2 cellular contexts compared by ENCODE assay signal in genomic region chr6:13663986-13664385, GRCh38.
TF ChIP-seq lines count a peak whose summit lies in the region.

No MANE protein-coding gene starts in this region.

TF ChIP-seq in WTC11, 78 proteins besides CTCF, POLR2A, EP300 and RAD21:
- TF ChIP-seq ZNF121 (CRISPR knock-in tag; IDR thresholded peaks at IDR 0.05) (no peak), FOXK1 (CRISPR knock-in tag; IDR thresholded peaks at IDR 0.05) (no peak), IRF2 (CRISPR knock-in tag; IDR thresholded peaks at IDR 0.05; ENCODE audit: borderline replicate concordance, low read depth) (no peak), EMX1 (CRISPR knock-in tag; IDR thresholded peaks at IDR 0.05) (no peak), ZNF532 (CRISPR knock-in tag; IDR thresholded peaks at IDR 0.05; ENCODE audit: borderline replicate concordance) (no peak), ZNF396 (CRISPR knock-in tag; IDR thresholded peaks at IDR 0.05; ENCODE audit: borderline replicate concordance) (no peak), CREM (CRISPR knock-in tag; IDR thresholded peaks at IDR 0.05) (no peak), RELA (CRISPR knock-in tag; IDR thresholded peaks at IDR 0.05; ENCODE audit: borderline replicate concordance) (no peak), GRHL2 (CRISPR knock-in tag; IDR thresholded peaks at IDR 0.05; ENCODE audit: insufficient replicate concordance, severe bottlenecking) (no peak), NFYB (CRISPR knock-in tag; conservative IDR thresholded peaks at IDR 0.05; ENCODE audit: low read depth) (no peak), OVOL2 (CRISPR knock-in tag; IDR thresholded peaks at IDR 0.05; ENCODE audit: borderline replicate concordance) (no peak), PREB (CRISPR knock-in tag; IDR thresholded peaks at IDR 0.05; ENCODE audit: borderline replicate concordance) (no peak), MLX (CRISPR knock-in tag; IDR thresholded peaks at IDR 0.05) (no peak), AR (CRISPR knock-in tag; IDR thresholded peaks at IDR 0.05) (no peak)
- TF ChIP-seq, protein P1, sequence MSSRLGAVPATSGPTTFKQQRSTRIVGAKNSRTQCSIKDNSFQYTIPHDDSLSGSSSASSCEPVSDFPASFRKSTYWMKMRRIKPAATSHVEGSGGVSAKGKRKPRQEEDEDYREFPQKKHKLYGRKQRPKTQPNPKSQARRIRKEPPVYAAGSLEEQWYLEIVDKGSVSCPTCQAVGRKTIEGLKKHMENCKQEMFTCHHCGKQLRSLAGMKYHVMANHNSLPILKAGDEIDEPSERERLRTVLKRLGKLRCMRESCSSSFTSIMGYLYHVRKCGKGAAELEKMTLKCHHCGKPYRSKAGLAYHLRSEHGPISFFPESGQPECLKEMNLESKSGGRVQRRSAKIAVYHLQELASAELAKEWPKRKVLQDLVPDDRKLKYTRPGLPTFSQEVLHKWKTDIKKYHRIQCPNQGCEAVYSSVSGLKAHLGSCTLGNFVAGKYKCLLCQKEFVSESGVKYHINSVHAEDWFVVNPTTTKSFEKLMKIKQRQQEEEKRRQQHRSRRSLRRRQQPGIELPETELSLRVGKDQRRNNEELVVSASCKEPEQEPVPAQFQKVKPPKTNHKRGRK (CRISPR knock-in tag; IDR thresholded peaks at IDR 0.05; ENCODE audit: borderline replicate concordance) = no peak

TF ChIP-seq in HepG2, 621 proteins besides CTCF, POLR2A, EP300 and RAD21:
- no peak for TF ChIP-seq SOX5 (CRISPR knock-in tag; IDR thresholded peaks at IDR 0.05; ENCODE audit: borderline replicate concordance)
- TF ChIP-seq SAP130 (CRISPR knock-in tag; IDR thresholded peaks at IDR 0.05; ENCODE audit: low read depth) = 0 out of 2 replicates have a peak, but pooled peaks have one; percentile 0
- no peak for TF ChIP-seq KAT2B (IDR thresholded peaks at IDR 0.05; ENCODE audit: borderline replicate concordance, low read depth, low read length)
- no peak for TF ChIP-seq GMEB2 (CRISPR knock-in tag; IDR thresholded peaks at IDR 0.05; ENCODE audit: low read depth)
TF ChIP-seq in HepG2: peak in this region for 1.
